Comparison of ENCODE assay signal across 2 cellular contexts in genomic region chr19:45781282-45782161, GRCh38.
A peak's percentile ranks its signal among the peaks of the same experiment; 100 is the strongest.
TF ChIP-seq lines count a peak whose summit lies in the region.

No MANE protein-coding gene starts in this region.

TF ChIP-seq in SK-N-SH, 30 proteins besides CTCF, POLR2A, EP300 and RAD21:
- TF ChIP-seq FOSL2 (IDR thresholded peaks at IDR 0.05; ENCODE audit: borderline replicate concordance, low read depth) (0 out of 2 replicates have a peak, but pooled peaks have one; percentile 4), RXRA (IDR thresholded peaks at IDR 0.05; ENCODE audit: borderline replicate concordance, low read depth) (peak; percentile 58), NFIC (IDR thresholded peaks at IDR 0.05; ENCODE audit: borderline replicate concordance) (no peak), TEAD4 (IDR thresholded peaks at IDR 0.05; ENCODE audit: borderline replicate concordance, insufficient read depth) (no peak), TCF12 (IDR thresholded peaks at IDR 0.05) (peak; percentile 34; the same call in 1 of the 2 replicates), EZH2phosphoT487 (IDR thresholded peaks at IDR 0.05; ENCODE audit: borderline replicate concordance, low read depth) (no peak)

TF ChIP-seq in GM12891, 5 proteins besides CTCF, POLR2A, EP300 and RAD21:
- no peak for TF ChIP-seq POU2F2 (IDR thresholded peaks at IDR 0.05; ENCODE audit: low read depth, low read length)
- no peak for TF ChIP-seq TAF1 (IDR thresholded peaks at IDR 0.05; ENCODE audit: low read depth, low read length)
- TF ChIP-seq SPI1 (IDR thresholded peaks at IDR 0.05; ENCODE audit: low read depth, low read length): no peak
- no peak; the same call in 1 of the 2 replicates for TF ChIP-seq POLR2AphosphoS5 (IDR thresholded peaks at IDR 0.05; ENCODE audit: low read depth, low read length)
- no peak for TF ChIP-seq PAX5 (IDR thresholded peaks at IDR 0.05; ENCODE audit: insufficient read depth, low read length, severe bottlenecking)
TF ChIP-seq in GM12891: peak in this region for 0.
